19 cellular contexts compared by ENCODE assay signal in genomic region chr20:38979434-38979833, GRCh38. TPM values are rescaled to one million over a fixed set of nuclear protein-coding genes. Genes with fewer than 3 reads are reported as not detected.
A peak's percentile ranks its signal among the peaks of the same experiment; 100 is the strongest.
DNase-seq lines count a peak whose midpoint lies in the region; ATAC-seq and TF ChIP-seq lines count a peak whose summit lies in the region.
"Had no signal": no experiment of that assay in that cellular context is flagged by ENCODE, and none has a peak within 500 bp of the region (broad histone marks: within the 10 kb centered on the region; RNA-seq: fewer than 3 reads in every experiment).

No MANE protein-coding gene starts in this region.

- H3K9ac ChIP-seq in stomach smooth muscle (ENCODE audit: low read length in 2 of 2) = no peak overlapping the region
- H3K9ac ChIP-seq: BLaER1, GM23248 had no signal

- no peak for TF ChIP-seq CTCF in left ventricle myocardium inferior (IDR thresholded peaks at IDR 0.05; ENCODE audit: borderline replicate concordance)
- no peak for TF ChIP-seq CTCF in gastroesophageal sphincter (IDR thresholded peaks at IDR 0.05)

- WGBS in gastroesophageal sphincter (ENCODE audit: low coverage in 1 of 2), 2 donors = 29 to 55% methylated on average over 2 of the region's 2 CpGs

- H3K27ac ChIP-seq in left ventricle myocardium inferior (replicated peaks) (peak overlapping the region; percentile 69), gastroesophageal sphincter (peak overlapping the region; percentile 29 to 80 (median 62)), stomach smooth muscle (ENCODE audit: low read length) (peak overlapping the region; percentile 68)
- H3K27ac ChIP-seq: 22Rv1, BLaER1, C4-2B, GM23248 had no signal

- H3K36me3 ChIP-seq in left ventricle myocardium inferior = peaks cover 13% of the 10 kb centered on the region
- no peaks in the 10 kb centered on the region for H3K36me3 ChIP-seq in gastroesophageal sphincter
- peaks cover 0 to 3% of the 10 kb centered on the region in 2 donors for H3K36me3 ChIP-seq in stomach smooth muscle (ENCODE audit: control insufficient read depth in 2 of 2, insufficient read depth in 2 of 2, low read length in 2 of 2)

- no peak overlapping the region for H3K4me3 ChIP-seq in left ventricle myocardium inferior
- no peak overlapping the region for H3K4me3 ChIP-seq in gastroesophageal sphincter
- H3K4me3 ChIP-seq in stomach smooth muscle (ENCODE audit: low read length in 2 of 2) = no peak overlapping the region
- H3K4me3 ChIP-seq: BLaER1, GM23248 had no signal

- intact Hi-C loops in Right ventricle myocardium superior (cut with DNase I) (no loop called here), left cardiac atrium (cut with DNase I) (no loop called here), left ventricle myocardium inferior (cut with micrococcal nuclease) (no loop called here), cardiac septum (cut with DNase I) (no loop called here)

- DNase-seq in Right ventricle myocardium superior (no peak), left cardiac atrium (no peak), left ventricle myocardium inferior (no peak), cardiac septum (ENCODE audit: low spot score) (no peak)
- no peak for DNase-seq in NK-92 treated with Interleukin-12 subunit alpha and Interleukin-12 subunit beta, amount 100 ng/mL, for 24 hours (lab: John Stamatoyannopoulos, UW)
- DNase-seq: Caco-2; CD4-positive, CD25-positive, alpha-beta regulatory T cell; CD8-positive, alpha-beta T cell; DMS153; DND-41; GM23248; H7; HCEC 1CT had no signal

- H3K4me1 ChIP-seq in left ventricle myocardium inferior (peaks cover 50% of the 10 kb centered on the region), gastroesophageal sphincter (peaks cover 0 to 75% (median 4%) of the 10 kb centered on the region in 3 donors), stomach smooth muscle (ENCODE audit: control insufficient read depth, insufficient read depth, low read length) (peaks cover 15% of the 10 kb centered on the region)
- H3K4me1 ChIP-seq: BLaER1 had no signal

- H3K9me3 ChIP-seq in left ventricle myocardium inferior (replicated peaks) (no peaks in the 10 kb centered on the region), gastroesophageal sphincter (no peaks in the 10 kb centered on the region), stomach smooth muscle (ENCODE audit: control insufficient read depth in 2 of 2, low read length in 2 of 2) (no peaks in the 10 kb centered on the region)
- H3K9me3 ChIP-seq: BLaER1, Caco-2 had no signal

- TF ChIP-seq POLR2A in gastroesophageal sphincter (IDR thresholded peaks at IDR 0.05) = no peak

- ATAC-seq in Right ventricle myocardium superior (ENCODE audit: poor library complexity) (peak; percentile 65), left cardiac atrium (no peak), gastroesophageal sphincter (no peak), HG03442 (IDR thresholded peaks at IDR 0.05; ENCODE audit: unreplicated experiment) (no peak)
- ATAC-seq: CD8-positive, alpha-beta T cell had no signal

- TF ChIP-seq EP300 in gastroesophageal sphincter (IDR thresholded peaks at IDR 0.05) = no peak

- no peaks in the 10 kb centered on the region for H3K27me3 ChIP-seq in left ventricle myocardium inferior (ENCODE audit: low read depth)
- no peaks in the 10 kb centered on the region for H3K27me3 ChIP-seq in gastroesophageal sphincter
- no peaks in the 10 kb centered on the region for H3K27me3 ChIP-seq in stomach smooth muscle (ENCODE audit: control insufficient read depth in 1 of 2, insufficient read depth in 2 of 2, low read length in 2 of 2)
- H3K27me3 ChIP-seq: BLaER1 had no signal

RNA-seq across cellular contexts. Expression of gene DHX35, which starts 17.3 kb away (rescaled TPM):
- total RNA-seq in Right ventricle myocardium superior (14.4 TPM), left cardiac atrium (10 to 100 TPM in 1 of 2 donors, 1 to 10 TPM in 1; 8.8 to 12.4 TPM), left ventricle myocardium inferior (15.8 TPM), cardiac septum (11.4 TPM), gastroesophageal sphincter (10 to 100 TPM; 23.0 to 34.1 (median 25.6) TPM)

RNA-seq across cellular contexts. Expression of gene FAM83D, which starts 53.2 kb away (rescaled TPM):
- total RNA-seq in Right ventricle myocardium superior = 0.35 TPM
- under 1 TPM; 0.42 to 0.65 TPM for total RNA-seq in left cardiac atrium
- total RNA-seq in left ventricle myocardium inferior = 0.77 TPM
- 0.62 TPM for total RNA-seq in cardiac septum
- total RNA-seq in gastroesophageal sphincter = 100 to 1,000 TPM in 3 of 4 donors, 10 to 100 TPM in 1; 62.7 to 240 (median 158) TPM

Comparison
In these comparisons a context has a peak if more than half of its experiments do, and no peak if none do; other contexts are left out.
1. RNA of gene FAM83D, which starts 53.2 kb away (total RNA-seq): 62.7 to 240 TPM in gastroesophageal sphincter; 0.77 TPM in left ventricle myocardium inferior (single experiment), 0.42 to 0.65 TPM in left cardiac atrium, 0.62 TPM in cardiac septum (single experiment) and 0.35 TPM in Right ventricle myocardium superior (single experiment); every median in the first group is over 10 times any median in the second.
2. Peak in every context shown above with its lines, with median percentiles within 50 percentile points of each other: H3K27ac ChIP-seq.